In genomic region chr17:42277342-42277712, GRCh38 we compare ENCODE assay signal across 10 cellular contexts. TPM values are rescaled to one million over a fixed set of nuclear protein-coding genes. Genes with fewer than 3 reads are reported as not detected.
DNase-seq lines count a peak whose midpoint lies in the region; ATAC-seq, FAIRE-seq and TF ChIP-seq lines count a peak whose summit lies in the region.
"Had no signal": no experiment of that assay in that cellular context is flagged by ENCODE, and none has a peak within 500 bp of the region (broad histone marks: within the 10 kb centered on the region; RNA-seq: fewer than 3 reads in every experiment).

No MANE protein-coding gene starts in this region.

- no peak overlapping the region for H3K9ac ChIP-seq in mucosa of rectum (ENCODE audit: low read depth in 1 of 2, low read length in 2 of 2)

- H3K27ac ChIP-seq in left ventricle myocardium inferior (replicated peaks) (peak overlapping the region; percentile 94), angular gyrus (ENCODE audit: low read depth, low read length) (peak overlapping the region; percentile 84), mucosa of rectum (ENCODE audit: low read depth in 2 of 2, low read length in 2 of 2) (peak overlapping the region; percentile 76 to 82), vagina (peak overlapping the region; percentile 97)

- DNase-seq in left ventricle myocardium inferior: no peak
- no peak for DNase-seq in Right ventricle myocardium inferior (ENCODE audit: missing footprints)
- DNase-seq in vagina (ENCODE audit: extremely low spot score in 2 of 2): no peak
- DNase-seq in GM12892 (ENCODE audit: insufficient read length): no peak
- no peak for DNase-seq in dedifferentiated amniotic fluid mesenchymal stem cell (ENCODE audit: extremely low spot score)

- H3K4me1 ChIP-seq in left ventricle myocardium inferior (peaks cover 48% of the 10 kb centered on the region), mucosa of rectum (ENCODE audit: control insufficient read depth in 2 of 2, insufficient read depth in 2 of 2, low read length in 2 of 2) (peaks cover 12 to 15% of the 10 kb centered on the region in 2 donors), vagina (peaks cover 44% of the 10 kb centered on the region)

- ATAC-seq in Right ventricle myocardium inferior (no peak), GM19467 (IDR thresholded peaks at IDR 0.05; ENCODE audit: unreplicated experiment) (no peak)

- intact Hi-C loops in left ventricle myocardium inferior (cut with micrococcal nuclease) (no loop called here), Right ventricle myocardium inferior (cut with DNase I) (loop anchor here (10.0 kb wide), 1 partner anchor 53 kb away; no protein-coding TSS in a partner anchor), vagina (cut with DNase I) (no loop called here)

- TF ChIP-seq POLR2A in vagina (IDR thresholded peaks at IDR 0.05) (no peak), GM12892 (IDR thresholded peaks at IDR 0.05; ENCODE audit: low read depth, low read length) (no peak)

- H3K36me3 ChIP-seq in left ventricle myocardium inferior (no peaks in the 10 kb centered on the region), mucosa of rectum (ENCODE audit: control insufficient read depth in 2 of 2, insufficient read depth in 2 of 2, low read length in 2 of 2) (no peaks in the 10 kb centered on the region), vagina (no peaks in the 10 kb centered on the region)

- FAIRE-seq in GM12892 (lab: Jason Lieb, UNC): no peak
- FAIRE-seq: frontal cortex, G401.6 had no signal

- no peaks in the 10 kb centered on the region for H3K27me3 ChIP-seq in left ventricle myocardium inferior (ENCODE audit: low read depth)
- no peaks in the 10 kb centered on the region for H3K27me3 ChIP-seq in mucosa of rectum (ENCODE audit: control insufficient read depth in 2 of 2, insufficient read depth in 2 of 2, low read length in 2 of 2)
- H3K27me3 ChIP-seq in vagina: no peaks in the 10 kb centered on the region

- H3K4me3 ChIP-seq in left ventricle myocardium inferior (peak overlapping the region; percentile 95), mucosa of rectum (ENCODE audit: low read length in 2 of 2) (peak overlapping the region; percentile 71 to 72), vagina (peak overlapping the region in 1 of 2 donors; percentile 100)

- TF ChIP-seq CTCF in left ventricle myocardium inferior (IDR thresholded peaks at IDR 0.05; ENCODE audit: borderline replicate concordance) (no peak), vagina (IDR thresholded peaks at IDR 0.05) (no peak)

- H3K9me3 ChIP-seq in left ventricle myocardium inferior (replicated peaks): no peaks in the 10 kb centered on the region
- H3K9me3 ChIP-seq in mucosa of rectum (ENCODE audit: control insufficient read depth in 2 of 2, low read length in 2 of 2): no peaks in the 10 kb centered on the region
- H3K9me3 ChIP-seq in vagina: no peaks in the 10 kb centered on the region

RNA-seq across cellular contexts. Expression of gene STAT5B, which starts 1.1 kb away (rescaled TPM):
- total RNA-seq in left ventricle myocardium inferior: 30.7 TPM
- 32.9 TPM for total RNA-seq in Right ventricle myocardium inferior
- 74.6 TPM for total RNA-seq in vagina
- 40.7 TPM for polyA plus RNA-seq in GM12892 (2012; ENCODE audit: missing spikeins)

RNA-seq across cellular contexts. Expression of gene STAT5A, which starts 11.0 kb away (rescaled TPM):
- 16.7 TPM for total RNA-seq in left ventricle myocardium inferior
- 14.6 TPM for total RNA-seq in Right ventricle myocardium inferior
- 38.3 TPM for total RNA-seq in vagina
- polyA plus RNA-seq in GM12892 (2012; ENCODE audit: missing spikeins): 48.4 TPM
